In the genomic region with DNA sequence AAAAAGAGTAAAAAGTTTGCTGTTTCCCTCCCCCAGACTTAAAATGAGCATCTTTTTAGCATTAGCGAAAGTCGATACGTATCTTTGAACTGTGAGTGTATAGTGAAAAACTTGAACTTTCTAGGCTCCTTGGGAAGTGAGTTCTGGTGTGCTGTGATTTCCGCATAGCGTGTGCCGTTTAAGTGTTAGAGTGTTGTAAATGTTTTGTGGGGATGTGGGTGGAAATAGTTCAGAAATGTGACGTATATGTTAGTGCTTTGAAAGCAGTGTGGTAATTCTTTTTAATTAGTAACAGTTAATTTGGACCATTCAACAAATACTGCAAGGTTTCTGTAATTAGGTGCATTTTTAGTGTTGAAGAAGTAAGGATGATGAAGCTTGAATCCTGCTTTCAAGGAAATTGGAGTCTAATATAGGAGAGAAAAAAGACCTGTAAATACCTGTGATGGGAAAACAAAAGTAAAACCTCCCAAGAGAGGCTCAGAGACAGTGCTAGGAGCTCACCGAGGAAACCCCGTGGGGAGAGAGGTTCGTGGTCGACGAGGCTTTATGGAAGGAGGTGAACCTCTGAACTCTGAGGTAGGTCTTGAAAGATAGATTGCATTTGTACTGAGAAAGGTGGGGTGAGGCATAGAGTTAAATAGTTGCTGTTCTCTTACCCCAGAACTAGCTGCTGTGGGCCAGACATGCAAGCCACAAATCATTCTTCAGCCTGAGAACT, we compare ENCODE assay signal across 11 cellular contexts. TPM values are rescaled to one million over a fixed set of nuclear protein-coding genes. Genes with fewer than 3 reads are reported as not detected.
DNase-seq lines count a peak whose midpoint lies in the region; ATAC-seq, FAIRE-seq and TF ChIP-seq lines count a peak whose summit lies in the region.
"Had no signal": no experiment of that assay in that cellular context is flagged by ENCODE, and none has a peak within 500 bp of the region (broad histone marks: within the 10 kb centered on the region; RNA-seq: fewer than 3 reads in every experiment).

No MANE protein-coding gene starts in this region.

- no peaks in the 10 kb centered on the region for H3K9me3 ChIP-seq in kidney (ENCODE audit: control insufficient read depth in 1 of 2, low read length in 2 of 2)

- no peak for TF ChIP-seq CTCF in kidney (IDR thresholded peaks at IDR 0.05; ENCODE audit: borderline replicate concordance, extremely low read depth, insufficient read depth)

- peaks cover 7 to 18% of the 10 kb centered on the region in 2 donors for H3K36me3 ChIP-seq in kidney (ENCODE audit: control insufficient read depth in 1 of 2, insufficient read depth in 2 of 2, low read length in 2 of 2)

- H3K4me1 ChIP-seq in kidney (ENCODE audit: control insufficient read depth in 1 of 2, insufficient read depth in 1 of 2, low read depth in 1 of 2, low read length in 2 of 2), result peaks cover 4 to 8% of the 10 kb centered on the region in 2 donors

- H3K4me1 Mint-ChIP-seq in activated naive CD8-positive, alpha-beta T cell treated with anti-CD3 and anti-CD28 coated beads, Interleukin-2, amount 50 U/mL, for 24 hours, result peaks cover 75% of the 10 kb centered on the region

- H3K4me3 ChIP-seq in kidney (ENCODE audit: low read length in 2 of 2), result no peak overlapping the region

- intact Hi-C loops in kidney (cut with DNase I), result no loop called here

- no peak overlapping the region for H3K9ac ChIP-seq in kidney (ENCODE audit: low read length in 2 of 2)

- H3K9me3 Mint-ChIP-seq in activated naive CD8-positive, alpha-beta T cell treated with anti-CD3 and anti-CD28 coated beads, Interleukin-2, amount 50 U/mL, for 24 hours, result no peaks in the 10 kb centered on the region

- no peak for FAIRE-seq in kidney (lab: Jason Lieb, UNC)

- DNase-seq in stimulated activated CD4-positive, alpha-beta T cell treated with anti-CD3 and anti-CD28 coated beads, Interleukin-15, amount 100 ng/mL, for 24 hours, result peak; percentile 20
- DNase-seq in stimulated activated CD4-positive, alpha-beta T cell treated with anti-CD3 and anti-CD28 coated beads, Interleukin-1b, Interleukin-23, amount 100 ng/mL, for 48 hours, result no peak
- DNase-seq in activated naive CD8-positive, alpha-beta T cell treated with anti-CD3 and anti-CD28 coated beads, Interleukin-2, amount 50 U/mL, for 24 hours, result no peak
- DNase-seq in HuH-7.5 (ENCODE audit: low spot score), result no peak
- no peak for DNase-seq in DMS53 treated with DMSO at 0.1 percent for 48 hours (lab: John Stamatoyannopoulos, UW; ENCODE audit: unreplicated experiment)
- DNase-seq in NCI-H1105 (lab: John Stamatoyannopoulos, UW), result no peak
- DNase-seq in kidney, result no peak
- DNase-seq: HCEC 1CT, hippocampal formation, NCI-H446 treated with DMSO at 0.1 percent for 48 hours had no signal

- peak overlapping the region; percentile 24 for H3K4me3 Mint-ChIP-seq in activated naive CD8-positive, alpha-beta T cell treated with anti-CD3 and anti-CD28 coated beads, Interleukin-2, amount 50 U/mL, for 24 hours

- peak overlapping the region; percentile 11 for H3K27ac Mint-ChIP-seq in activated naive CD8-positive, alpha-beta T cell treated with anti-CD3 and anti-CD28 coated beads, Interleukin-2, amount 50 U/mL, for 24 hours

- H3K27me3 Mint-ChIP-seq in activated naive CD8-positive, alpha-beta T cell treated with anti-CD3 and anti-CD28 coated beads, Interleukin-2, amount 50 U/mL, for 24 hours, result no peaks in the 10 kb centered on the region

- H3K36me3 Mint-ChIP-seq in activated naive CD8-positive, alpha-beta T cell treated with anti-CD3 and anti-CD28 coated beads, Interleukin-2, amount 50 U/mL, for 24 hours (ENCODE audit: low read depth), result peaks cover 70% of the 10 kb centered on the region

- no peak overlapping the region for H3K27ac ChIP-seq in kidney (ENCODE audit: low read depth in 2 of 2, low read length in 2 of 2)

- ATAC-seq in HG03159 (IDR thresholded peaks at IDR 0.05; ENCODE audit: unreplicated experiment), result peak; percentile 66
- peak; percentile 63 for ATAC-seq in activated naive CD8-positive, alpha-beta T cell treated with anti-CD3 and anti-CD28 coated beads, Interleukin-2, amount 50 U/mL, for 24 hours

RNA-seq across cellular contexts. Expression of gene RBM33, which starts 40.8 kb away (rescaled TPM):
- total RNA-seq in kidney, result 78.7 TPM
- 9.8 TPM for polyA plus RNA-seq in kidney (ENCODE audit: insufficient read depth, low read depth, low replicate concordance)
